ENCODE assay signal across 1 cellular context in the genomic region with DNA sequence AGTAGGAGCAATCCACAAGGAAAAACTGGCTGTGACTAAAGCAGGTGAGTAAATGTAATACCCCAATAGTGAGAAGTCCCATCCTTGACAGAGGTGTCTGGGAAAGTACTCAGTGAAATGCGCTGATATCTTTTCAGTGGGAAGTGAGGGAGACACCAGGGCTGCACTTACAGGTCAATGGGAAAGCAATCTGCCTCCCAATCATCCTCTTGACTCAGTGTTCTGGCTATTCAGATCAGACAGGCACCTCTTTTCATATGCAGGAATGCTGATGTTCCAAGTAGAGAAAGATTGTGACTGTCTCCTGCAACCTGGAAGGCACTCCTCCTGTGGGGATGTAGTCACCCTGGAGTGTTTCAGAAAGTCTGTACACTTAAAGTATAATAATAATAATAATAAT.
TF ChIP-seq lines count a peak whose summit lies in the region.

No MANE protein-coding gene starts in this region.

TF ChIP-seq in GM23338, 12 proteins besides CTCF, POLR2A, EP300 and RAD21:
- TF ChIP-seq, protein P1, sequence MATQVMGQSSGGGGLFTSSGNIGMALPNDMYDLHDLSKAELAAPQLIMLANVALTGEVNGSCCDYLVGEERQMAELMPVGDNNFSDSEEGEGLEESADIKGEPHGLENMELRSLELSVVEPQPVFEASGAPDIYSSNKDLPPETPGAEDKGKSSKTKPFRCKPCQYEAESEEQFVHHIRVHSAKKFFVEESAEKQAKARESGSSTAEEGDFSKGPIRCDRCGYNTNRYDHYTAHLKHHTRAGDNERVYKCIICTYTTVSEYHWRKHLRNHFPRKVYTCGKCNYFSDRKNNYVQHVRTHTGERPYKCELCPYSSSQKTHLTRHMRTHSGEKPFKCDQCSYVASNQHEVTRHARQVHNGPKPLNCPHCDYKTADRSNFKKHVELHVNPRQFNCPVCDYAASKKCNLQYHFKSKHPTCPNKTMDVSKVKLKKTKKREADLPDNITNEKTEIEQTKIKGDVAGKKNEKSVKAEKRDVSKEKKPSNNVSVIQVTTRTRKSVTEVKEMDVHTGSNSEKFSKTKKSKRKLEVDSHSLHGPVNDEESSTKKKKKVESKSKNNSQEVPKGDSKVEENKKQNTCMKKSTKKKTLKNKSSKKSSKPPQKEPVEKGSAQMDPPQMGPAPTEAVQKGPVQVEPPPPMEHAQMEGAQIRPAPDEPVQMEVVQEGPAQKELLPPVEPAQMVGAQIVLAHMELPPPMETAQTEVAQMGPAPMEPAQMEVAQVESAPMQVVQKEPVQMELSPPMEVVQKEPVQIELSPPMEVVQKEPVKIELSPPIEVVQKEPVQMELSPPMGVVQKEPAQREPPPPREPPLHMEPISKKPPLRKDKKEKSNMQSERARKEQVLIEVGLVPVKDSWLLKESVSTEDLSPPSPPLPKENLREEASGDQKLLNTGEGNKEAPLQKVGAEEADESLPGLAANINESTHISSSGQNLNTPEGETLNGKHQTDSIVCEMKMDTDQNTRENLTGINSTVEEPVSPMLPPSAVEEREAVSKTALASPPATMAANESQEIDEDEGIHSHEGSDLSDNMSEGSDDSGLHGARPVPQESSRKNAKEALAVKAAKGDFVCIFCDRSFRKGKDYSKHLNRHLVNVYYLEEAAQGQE (IDR thresholded peaks at IDR 0.05; ENCODE audit: unreplicated experiment): no peak
- TF ChIP-seq NANOG (IDR thresholded peaks at IDR 0.05; ENCODE audit: borderline replicate concordance): 0 out of 2 replicates have a peak, but pooled peaks have one; percentile 39
- TF ChIP-seq, protein P2, sequence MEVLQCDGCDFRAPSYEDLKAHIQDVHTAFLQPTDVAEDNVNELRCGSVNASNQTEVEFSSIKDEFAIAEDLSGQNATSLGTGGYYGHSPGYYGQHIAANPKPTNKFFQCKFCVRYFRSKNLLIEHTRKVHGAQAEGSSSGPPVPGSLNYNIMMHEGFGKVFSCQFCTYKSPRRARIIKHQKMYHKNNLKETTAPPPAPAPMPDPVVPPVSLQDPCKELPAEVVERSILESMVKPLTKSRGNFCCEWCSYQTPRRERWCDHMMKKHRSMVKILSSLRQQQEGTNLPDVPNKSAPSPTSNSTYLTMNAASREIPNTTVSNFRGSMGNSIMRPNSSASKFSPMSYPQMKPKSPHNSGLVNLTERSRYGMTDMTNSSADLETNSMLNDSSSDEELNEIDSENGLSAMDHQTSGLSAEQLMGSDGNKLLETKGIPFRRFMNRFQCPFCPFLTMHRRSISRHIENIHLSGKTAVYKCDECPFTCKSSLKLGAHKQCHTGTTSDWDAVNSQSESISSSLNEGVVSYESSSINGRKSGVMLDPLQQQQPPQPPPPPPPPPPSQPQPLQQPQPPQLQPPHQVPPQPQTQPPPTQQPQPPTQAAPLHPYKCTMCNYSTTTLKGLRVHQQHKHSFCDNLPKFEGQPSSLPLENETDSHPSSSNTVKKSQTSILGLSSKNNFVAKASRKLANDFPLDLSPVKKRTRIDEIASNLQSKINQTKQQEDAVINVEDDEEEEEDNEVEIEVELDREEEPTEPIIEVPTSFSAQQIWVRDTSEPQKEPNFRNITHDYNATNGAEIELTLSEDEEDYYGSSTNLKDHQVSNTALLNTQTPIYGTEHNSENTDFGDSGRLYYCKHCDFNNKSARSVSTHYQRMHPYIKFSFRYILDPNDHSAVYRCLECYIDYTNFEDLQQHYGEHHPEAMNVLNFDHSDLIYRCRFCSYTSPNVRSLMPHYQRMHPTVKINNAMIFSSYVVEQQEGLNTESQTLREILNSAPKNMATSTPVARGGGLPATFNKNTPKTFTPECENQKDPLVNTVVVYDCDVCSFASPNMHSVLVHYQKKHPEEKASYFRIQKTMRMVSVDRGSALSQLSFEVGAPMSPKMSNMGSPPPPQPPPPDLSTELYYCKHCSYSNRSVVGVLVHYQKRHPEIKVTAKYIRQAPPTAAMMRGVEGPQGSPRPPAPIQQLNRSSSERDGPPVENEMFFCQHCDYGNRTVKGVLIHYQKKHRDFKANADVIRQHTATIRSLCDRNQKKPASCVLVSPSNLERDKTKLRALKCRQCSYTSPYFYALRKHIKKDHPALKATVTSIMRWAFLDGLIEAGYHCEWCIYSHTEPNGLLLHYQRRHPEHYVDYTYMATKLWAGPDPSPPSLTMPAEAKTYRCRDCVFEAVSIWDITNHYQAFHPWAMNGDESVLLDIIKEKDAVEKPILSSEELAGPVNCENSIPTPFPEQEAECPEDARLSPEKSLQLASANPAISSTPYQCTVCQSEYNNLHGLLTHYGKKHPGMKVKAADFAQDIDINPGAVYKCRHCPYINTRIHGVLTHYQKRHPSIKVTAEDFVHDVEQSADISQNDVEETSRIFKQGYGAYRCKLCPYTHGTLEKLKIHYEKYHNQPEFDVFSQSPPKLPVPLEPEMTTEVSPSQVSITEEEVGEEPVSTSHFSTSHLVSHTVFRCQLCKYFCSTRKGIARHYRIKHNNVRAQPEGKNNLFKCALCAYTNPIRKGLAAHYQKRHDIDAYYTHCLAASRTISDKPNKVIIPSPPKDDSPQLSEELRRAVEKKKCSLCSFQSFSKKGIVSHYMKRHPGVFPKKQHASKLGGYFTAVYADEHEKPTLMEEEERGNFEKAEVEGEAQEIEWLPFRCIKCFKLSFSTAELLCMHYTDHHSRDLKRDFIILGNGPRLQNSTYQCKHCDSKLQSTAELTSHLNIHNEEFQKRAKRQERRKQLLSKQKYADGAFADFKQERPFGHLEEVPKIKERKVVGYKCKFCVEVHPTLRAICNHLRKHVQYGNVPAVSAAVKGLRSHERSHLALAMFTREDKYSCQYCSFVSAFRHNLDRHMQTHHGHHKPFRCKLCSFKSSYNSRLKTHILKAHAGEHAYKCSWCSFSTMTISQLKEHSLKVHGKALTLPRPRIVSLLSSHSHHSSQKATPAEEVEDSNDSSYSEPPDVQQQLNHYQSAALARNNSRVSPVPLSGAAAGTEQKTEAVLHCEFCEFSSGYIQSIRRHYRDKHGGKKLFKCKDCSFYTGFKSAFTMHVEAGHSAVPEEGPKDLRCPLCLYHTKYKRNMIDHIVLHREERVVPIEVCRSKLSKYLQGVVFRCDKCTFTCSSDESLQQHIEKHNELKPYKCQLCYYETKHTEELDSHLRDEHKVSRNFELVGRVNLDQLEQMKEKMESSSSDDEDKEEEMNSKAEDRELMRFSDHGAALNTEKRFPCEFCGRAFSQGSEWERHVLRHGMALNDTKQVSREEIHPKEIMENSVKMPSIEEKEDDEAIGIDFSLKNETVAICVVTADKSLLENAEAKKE (CRISPR knock-in tag; IDR thresholded peaks at IDR 0.05): 0 out of 2 replicates have a peak, but pooled peaks have one; percentile 19
TF ChIP-seq in GM23338: peak in this region for 2.
